In the genomic region with DNA sequence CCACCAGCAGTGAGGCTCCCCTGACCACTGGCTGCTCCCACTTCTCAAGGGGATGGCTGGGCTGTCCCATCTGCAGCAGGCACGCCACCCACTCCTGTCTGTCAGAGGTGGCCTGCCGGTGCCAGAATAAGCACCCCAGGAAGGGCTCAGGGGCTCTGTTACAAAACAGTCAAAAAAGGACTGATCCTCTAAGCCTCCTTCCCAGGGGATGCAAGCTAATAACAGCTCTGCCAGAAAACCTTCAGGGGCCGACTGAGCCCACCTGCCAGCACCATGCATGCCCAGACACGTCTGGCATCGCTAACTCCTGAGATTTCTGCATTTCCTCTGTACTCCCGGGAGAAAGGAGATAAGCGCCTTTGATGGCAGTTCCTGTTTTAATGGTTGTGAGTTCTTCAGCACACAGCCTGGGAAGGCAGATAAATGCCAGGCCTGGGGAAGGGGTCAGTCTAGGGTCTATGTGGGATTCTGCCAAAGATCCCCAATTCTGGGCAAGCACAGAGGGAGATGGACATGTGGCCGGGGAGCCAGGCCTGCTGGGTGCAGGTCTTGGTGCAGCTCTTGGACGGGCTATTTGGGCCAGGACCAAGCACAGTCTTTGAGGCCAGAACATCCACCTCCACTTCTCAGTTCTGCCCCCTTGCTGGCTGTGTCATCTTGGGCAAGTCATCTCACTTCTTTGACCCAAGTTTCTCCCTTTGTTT, we compare ENCODE assay signal across 1 cellular context.
TF ChIP-seq lines count a peak whose summit lies in the region.

No MANE protein-coding gene starts in this region.

TF ChIP-seq in GM23338, 12 proteins besides CTCF, POLR2A, EP300 and RAD21 (continued from another document):
- TF ChIP-seq EZH2phosphoT487 (IDR thresholded peaks at IDR 0.05; ENCODE audit: unreplicated experiment) (no peak), STAT1 (IDR thresholded peaks at IDR 0.05; ENCODE audit: unreplicated experiment) (no peak), EZH2 (IDR thresholded peaks at IDR 0.05; ENCODE audit: low read depth, unreplicated experiment) (no peak)
- TF ChIP-seq, protein P1, sequence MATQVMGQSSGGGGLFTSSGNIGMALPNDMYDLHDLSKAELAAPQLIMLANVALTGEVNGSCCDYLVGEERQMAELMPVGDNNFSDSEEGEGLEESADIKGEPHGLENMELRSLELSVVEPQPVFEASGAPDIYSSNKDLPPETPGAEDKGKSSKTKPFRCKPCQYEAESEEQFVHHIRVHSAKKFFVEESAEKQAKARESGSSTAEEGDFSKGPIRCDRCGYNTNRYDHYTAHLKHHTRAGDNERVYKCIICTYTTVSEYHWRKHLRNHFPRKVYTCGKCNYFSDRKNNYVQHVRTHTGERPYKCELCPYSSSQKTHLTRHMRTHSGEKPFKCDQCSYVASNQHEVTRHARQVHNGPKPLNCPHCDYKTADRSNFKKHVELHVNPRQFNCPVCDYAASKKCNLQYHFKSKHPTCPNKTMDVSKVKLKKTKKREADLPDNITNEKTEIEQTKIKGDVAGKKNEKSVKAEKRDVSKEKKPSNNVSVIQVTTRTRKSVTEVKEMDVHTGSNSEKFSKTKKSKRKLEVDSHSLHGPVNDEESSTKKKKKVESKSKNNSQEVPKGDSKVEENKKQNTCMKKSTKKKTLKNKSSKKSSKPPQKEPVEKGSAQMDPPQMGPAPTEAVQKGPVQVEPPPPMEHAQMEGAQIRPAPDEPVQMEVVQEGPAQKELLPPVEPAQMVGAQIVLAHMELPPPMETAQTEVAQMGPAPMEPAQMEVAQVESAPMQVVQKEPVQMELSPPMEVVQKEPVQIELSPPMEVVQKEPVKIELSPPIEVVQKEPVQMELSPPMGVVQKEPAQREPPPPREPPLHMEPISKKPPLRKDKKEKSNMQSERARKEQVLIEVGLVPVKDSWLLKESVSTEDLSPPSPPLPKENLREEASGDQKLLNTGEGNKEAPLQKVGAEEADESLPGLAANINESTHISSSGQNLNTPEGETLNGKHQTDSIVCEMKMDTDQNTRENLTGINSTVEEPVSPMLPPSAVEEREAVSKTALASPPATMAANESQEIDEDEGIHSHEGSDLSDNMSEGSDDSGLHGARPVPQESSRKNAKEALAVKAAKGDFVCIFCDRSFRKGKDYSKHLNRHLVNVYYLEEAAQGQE (IDR thresholded peaks at IDR 0.05; ENCODE audit: unreplicated experiment): no peak
